19 cellular contexts compared by ENCODE assay signal in the genomic region with DNA sequence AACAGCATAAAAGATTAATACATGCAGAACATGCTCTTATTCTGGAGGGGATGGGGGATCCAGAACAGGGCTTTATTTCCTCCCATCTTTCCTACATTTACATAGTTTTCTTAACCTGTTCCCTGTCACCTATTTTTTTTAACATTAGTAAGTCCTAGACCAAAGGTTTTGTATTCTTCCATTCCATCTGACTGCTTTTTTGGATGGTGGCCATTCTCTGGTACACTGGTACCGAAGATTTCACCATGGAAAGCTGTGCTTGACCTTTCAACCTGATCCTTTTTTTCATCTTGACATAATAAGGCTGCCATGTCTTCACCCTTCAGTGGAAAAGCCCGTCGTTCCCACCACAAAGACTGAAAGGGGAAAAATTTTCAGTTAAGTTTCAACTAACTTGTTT. TPM values are rescaled to one million over a fixed set of nuclear protein-coding genes. Genes with fewer than 3 reads are reported as not detected.
DNase-seq lines count a peak whose midpoint lies in the region; ATAC-seq, FAIRE-seq and TF ChIP-seq lines count a peak whose summit lies in the region.
"Had no signal": no experiment of that assay in that cellular context is flagged by ENCODE, and none has a peak within 500 bp of the region (broad histone marks: within the 10 kb centered on the region; RNA-seq: fewer than 3 reads in every experiment).

No MANE protein-coding gene starts in this region.

- no peak overlapping the region for H2AFZ ChIP-seq in parathyroid adenoma

- H3K9me3 ChIP-seq in T-helper 17 cell (ENCODE audit: control insufficient read depth, low read length, poor library complexity, severe bottlenecking), result no peaks in the 10 kb centered on the region
- H3K9me3 ChIP-seq in kidney (ENCODE audit: control insufficient read depth in 1 of 2, low read length in 2 of 2), result no peaks in the 10 kb centered on the region
- no peaks in the 10 kb centered on the region for H3K9me3 ChIP-seq in parathyroid adenoma (ENCODE audit: control insufficient read depth, low read length)

- no peaks in the 10 kb centered on the region for H3K79me2 ChIP-seq in parathyroid adenoma

- no peaks in the 10 kb centered on the region for H3K9me3 Mint-ChIP-seq in activated naive CD8-positive, alpha-beta T cell treated with anti-CD3 and anti-CD28 coated beads, Interleukin-2, amount 50 U/mL, for 24 hours
- no peaks in the 10 kb centered on the region for H3K9me3 Mint-ChIP-seq in activated naive CD8-positive, alpha-beta T cell treated with anti-CD3 and anti-CD28 coated beads for 36 hours
- no peaks in the 10 kb centered on the region for H3K9me3 Mint-ChIP-seq in CD14-positive monocyte
- H3K9me3 Mint-ChIP-seq: CD4-positive, alpha-beta memory T cell; HFFc6 had no signal

- no peaks in the 10 kb centered on the region for H3K27me3 Mint-ChIP-seq in activated naive CD8-positive, alpha-beta T cell treated with anti-CD3 and anti-CD28 coated beads, Interleukin-2, amount 50 U/mL, for 24 hours
- no peaks in the 10 kb centered on the region for H3K27me3 Mint-ChIP-seq in activated naive CD8-positive, alpha-beta T cell treated with anti-CD3 and anti-CD28 coated beads for 36 hours
- no peaks in the 10 kb centered on the region for H3K27me3 Mint-ChIP-seq in T-helper 17 cell
- H3K27me3 Mint-ChIP-seq in CD14-positive monocyte (ENCODE audit: low read depth in 3 of 3), result no peaks in the 10 kb centered on the region
- H3K27me3 Mint-ChIP-seq: CD4-positive, alpha-beta memory T cell had no signal

- no peaks in the 10 kb centered on the region for H3K27me3 ChIP-seq in parathyroid adenoma (ENCODE audit: control insufficient read depth, insufficient read depth, low read length)

- no peak overlapping the region for H3K4me3 Mint-ChIP-seq in activated naive CD8-positive, alpha-beta T cell treated with anti-CD3 and anti-CD28 coated beads, Interleukin-2, amount 50 U/mL, for 24 hours
- H3K4me3 Mint-ChIP-seq in activated naive CD8-positive, alpha-beta T cell treated with anti-CD3 and anti-CD28 coated beads for 36 hours, result no peak overlapping the region
- H3K4me3 Mint-ChIP-seq in T-helper 17 cell (no peak overlapping the region), CD14-positive monocyte (no peak overlapping the region)
- H3K4me3 Mint-ChIP-seq: CD4-positive, alpha-beta memory T cell; HFFc6 had no signal

- ATAC-seq in activated naive CD8-positive, alpha-beta T cell treated with anti-CD3 and anti-CD28 coated beads, Interleukin-2, amount 50 U/mL, for 24 hours, result no peak
- ATAC-seq in T-helper 17 cell, result no peak
- ATAC-seq: HCT116 had no signal

- no peak for DNase-seq in activated naive CD8-positive, alpha-beta T cell treated with anti-CD3 and anti-CD28 coated beads, Interleukin-2, amount 50 U/mL, for 24 hours
- no peak for DNase-seq in activated naive CD8-positive, alpha-beta T cell treated with anti-CD3 and anti-CD28 coated beads for 36 hours
- no peak for DNase-seq in T-helper 17 cell
- no peak for DNase-seq in kidney
- DNase-seq in HuH-7.5 (ENCODE audit: low spot score), result no peak
- no peak for DNase-seq in CD14-positive monocyte (ENCODE audit: low spot score)
- DNase-seq: AML-193; Calu3; CD4-positive, alpha-beta memory T cell; DMS79 treated with DMSO at 0.1 percent for 48 hours; GF-D8; GOT3; H7; HFFc6; IMR-90 had no signal

- H3K27ac ChIP-seq in kidney (ENCODE audit: low read depth in 2 of 2, low read length in 2 of 2), result no peak overlapping the region
- peak overlapping the region; percentile 13 for H3K27ac ChIP-seq in parathyroid adenoma
- H3K27ac ChIP-seq: C4-2B, HL-60 had no signal

- no peak overlapping the region for H3K9ac ChIP-seq in kidney (ENCODE audit: low read length in 2 of 2)
- no peak overlapping the region for H3K9ac ChIP-seq in parathyroid adenoma

- peak; percentile 13 for FAIRE-seq in kidney (lab: Jason Lieb, UNC)

- peak overlapping the region; percentile 4 for H3K27ac Mint-ChIP-seq in activated naive CD8-positive, alpha-beta T cell treated with anti-CD3 and anti-CD28 coated beads, Interleukin-2, amount 50 U/mL, for 24 hours
- H3K27ac Mint-ChIP-seq in activated naive CD8-positive, alpha-beta T cell treated with anti-CD3 and anti-CD28 coated beads for 36 hours, result no peak overlapping the region
- H3K27ac Mint-ChIP-seq in T-helper 17 cell, result peak overlapping the region; percentile 41
- H3K27ac Mint-ChIP-seq in CD14-positive monocyte, result no peak overlapping the region
- H3K27ac Mint-ChIP-seq: HFFc6 had no signal

- peaks cover 57% of the 10 kb centered on the region for H3K36me3 Mint-ChIP-seq in activated naive CD8-positive, alpha-beta T cell treated with anti-CD3 and anti-CD28 coated beads, Interleukin-2, amount 50 U/mL, for 24 hours (ENCODE audit: low read depth)
- H3K36me3 Mint-ChIP-seq in activated naive CD8-positive, alpha-beta T cell treated with anti-CD3 and anti-CD28 coated beads for 36 hours, result peaks cover 19% of the 10 kb centered on the region
- H3K36me3 Mint-ChIP-seq in T-helper 17 cell (ENCODE audit: low read depth) (peaks cover 2% of the 10 kb centered on the region), CD14-positive monocyte (peaks cover 71 to 81% of the 10 kb centered on the region in 2 donors)

- intact Hi-C loops in kidney (cut with DNase I) (no loop called here), CD14-positive monocyte (cut with micrococcal nuclease) (no loop called here)

- no peak overlapping the region for H3K4me3 ChIP-seq in kidney (ENCODE audit: low read length in 2 of 2)
- H3K4me3 ChIP-seq in parathyroid adenoma (ENCODE audit: low read depth, low read length), result no peak overlapping the region

- H3K4me1 ChIP-seq in kidney (ENCODE audit: control insufficient read depth in 1 of 2, insufficient read depth in 1 of 2, low read depth in 1 of 2, low read length in 2 of 2), result no peaks in the 10 kb centered on the region
- H3K4me1 ChIP-seq in parathyroid adenoma, result peaks cover 18% of the 10 kb centered on the region

- H3K36me3 ChIP-seq in kidney (ENCODE audit: control insufficient read depth in 1 of 2, insufficient read depth in 2 of 2, low read length in 2 of 2) (peaks cover 16 to 50% of the 10 kb centered on the region in 2 donors), parathyroid adenoma (ENCODE audit: control insufficient read depth, insufficient read depth, low read length) (peaks cover 4% of the 10 kb centered on the region)

- no peaks in the 10 kb centered on the region for H3K4me1 Mint-ChIP-seq in activated naive CD8-positive, alpha-beta T cell treated with anti-CD3 and anti-CD28 coated beads, Interleukin-2, amount 50 U/mL, for 24 hours
- peaks cover 3% of the 10 kb centered on the region for H3K4me1 Mint-ChIP-seq in activated naive CD8-positive, alpha-beta T cell treated with anti-CD3 and anti-CD28 coated beads for 36 hours
- H3K4me1 Mint-ChIP-seq in T-helper 17 cell, result no peaks in the 10 kb centered on the region
- H3K4me1 Mint-ChIP-seq in CD14-positive monocyte, result no peaks in the 10 kb centered on the region
- H3K4me1 Mint-ChIP-seq: CD4-positive, alpha-beta memory T cell had no signal

- H3K4me2 ChIP-seq in parathyroid adenoma (ENCODE audit: low read length), result no peak overlapping the region

- no peak for TF ChIP-seq CTCF in kidney (IDR thresholded peaks at IDR 0.05; ENCODE audit: borderline replicate concordance, extremely low read depth, insufficient read depth)
- no peak for TF ChIP-seq CTCF in parathyroid adenoma (IDR thresholded peaks at IDR 0.05)
- no peak for TF ChIP-seq CTCF in CD14-positive monocyte (IDR thresholded peaks at IDR 0.05)

RNA-seq across cellular contexts. Expression of gene RPE, which starts 20.4 kb away (rescaled TPM):
- 10 to 100 TPM; 50.2 to 52.6 TPM for total RNA-seq in activated naive CD8-positive, alpha-beta T cell treated with anti-CD3 and anti-CD28 coated beads for 36 hours
- total RNA-seq in T-helper 17 cell, result 10 to 100 TPM; 12.4 to 15.7 TPM
- total RNA-seq in kidney, result 56.7 TPM
- polyA plus RNA-seq in kidney (ENCODE audit: insufficient read depth, low read depth, low replicate concordance), result 33.3 TPM
- polyA plus RNA-seq in CD14-positive monocyte, result 10 to 100 TPM; 32.3 to 38.1 TPM

Comparison
In these comparisons a context has a peak if more than half of its experiments do, and no peak if none do; other contexts are left out.
1. H3K27ac Mint-ChIP-seq: peak in activated naive CD8-positive, alpha-beta T cell treated with anti-CD3 and anti-CD28 coated beads, Interleukin-2, amount 50 U/mL, for 24 hours (single experiment) and T-helper 17 cell (single experiment); none in activated naive CD8-positive, alpha-beta T cell treated with anti-CD3 and anti-CD28 coated beads for 36 hours (single experiment) and CD14-positive monocyte (0 of 7).